Comparison of ENCODE assay signal across 16 cellular contexts in the genomic region with DNA sequence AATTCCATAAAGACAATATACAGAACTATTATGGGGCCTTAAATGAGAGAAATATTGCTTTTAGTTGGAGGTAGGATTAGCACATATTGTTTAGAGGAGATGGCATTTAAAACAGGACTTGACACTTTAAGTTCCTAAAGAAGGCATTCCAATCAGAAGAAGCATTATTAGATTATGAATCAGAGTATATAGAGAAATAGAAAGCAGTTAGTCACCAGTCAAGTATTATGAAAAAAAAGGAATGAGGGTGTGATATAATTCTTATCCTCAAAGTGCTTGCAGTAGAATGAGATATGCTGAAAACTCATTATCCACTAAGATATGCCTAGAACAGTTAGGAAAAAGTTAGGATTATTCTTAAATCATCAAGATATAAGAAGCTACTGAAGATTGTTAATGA.
A peak's percentile ranks its signal among the peaks of the same experiment; 100 is the strongest.
DNase-seq lines count a peak whose midpoint lies in the region; ATAC-seq and TF ChIP-seq lines count a peak whose summit lies in the region.
"Had no signal": no experiment of that assay in that cellular context is flagged by ENCODE, and none has a peak within 500 bp of the region (broad histone marks: within the 10 kb centered on the region; RNA-seq: fewer than 3 reads in every experiment).

No MANE protein-coding gene starts in this region.

- no peak overlapping the region for H3K4me3 Mint-ChIP-seq in CD8-positive, alpha-beta T cell
- H3K4me3 Mint-ChIP-seq: activated CD4-positive, alpha-beta T cell treated with anti-CD3 and anti-CD28 coated beads, Interleukin-2, amount 10 ng/mL, durations not matched to agents 7 days and 5 days; naive B cell had no signal

- H3K4me3 ChIP-seq in AG10803 (ENCODE audit: low read length) = no peak overlapping the region
- no peak overlapping the region for H3K4me3 ChIP-seq in CD8-positive, alpha-beta T cell (ENCODE audit: low read depth, low read length)
- H3K4me3 ChIP-seq: stomach had no signal

- DNase-seq in AG10803 (ENCODE audit: low read depth) = peak; percentile 76
- peak; percentile 57 for DNase-seq in LHCN-M2 (ENCODE audit: low read depth)
- DNase-seq in dedifferentiated amniotic fluid mesenchymal stem cell (ENCODE audit: extremely low spot score) = peak; percentile 44
- peak; percentile 9 for DNase-seq in kidney glomerular epithelial cell (lab: John Stamatoyannopoulos, UW)
- no peak for DNase-seq in NCI-H748 treated with DMSO at 0.1 percent for 48 hours (lab: John Stamatoyannopoulos, UW)
- no peak for DNase-seq in activated T-cell treated with anti-CD3 and anti-CD28 coated beads, Interleukin-2, amount 50 U/mL, for 48 hours
- no peak for DNase-seq in CD8-positive, alpha-beta T cell
- DNase-seq: activated CD4-positive, alpha-beta T cell treated with anti-CD3 and anti-CD28 coated beads, Interleukin-2, amount 10 ng/mL, durations not matched to agents 7 days and 5 days; activated CD8-positive, alpha-beta memory T cell treated with anti-CD3 and anti-CD28 coated beads, Interleukin-2, amount 50 U/mL, for 48 hours; Kasumi-1; naive B cell; NCI-H82; stimulated activated CD4-positive, alpha-beta T cell treated with anti-CD3 and anti-CD28 coated beads, Interleukin-2, amount 100 ng/mL, for 48 hours; stomach had no signal

- H3K27ac ChIP-seq in CD8-positive, alpha-beta T cell (ENCODE audit: low read depth, low read length) = no peak overlapping the region
- H3K27ac ChIP-seq: parathyroid adenoma, stomach had no signal

- peaks cover 12% of the 10 kb centered on the region for H3K9me3 Mint-ChIP-seq in CD8-positive, alpha-beta T cell

- H3K36me3 ChIP-seq in CD8-positive, alpha-beta T cell (ENCODE audit: insufficient read depth, low read length) = no peaks in the 10 kb centered on the region
- H3K36me3 ChIP-seq: stomach had no signal

- no peaks in the 10 kb centered on the region for H3K9me3 ChIP-seq in CD8-positive, alpha-beta T cell (ENCODE audit: low read length)

- CTCF ChIA-PET in CD8-positive, alpha-beta T cell (lab: Charles Lee) = no interaction called here

- no peaks in the 10 kb centered on the region for H3K27me3 ChIP-seq in CD8-positive, alpha-beta T cell (ENCODE audit: insufficient read depth, low read length)
- H3K27me3 ChIP-seq: stomach had no signal

- H3K27me3 Mint-ChIP-seq in CD8-positive, alpha-beta T cell (ENCODE audit: low read depth) = no peaks in the 10 kb centered on the region
- H3K27me3 Mint-ChIP-seq: activated CD4-positive, alpha-beta T cell treated with anti-CD3 and anti-CD28 coated beads, Interleukin-2, amount 10 ng/mL, durations not matched to agents 7 days and 5 days; naive B cell had no signal

- no peak for TF ChIP-seq CTCF in AG10803 (conservative IDR thresholded peaks at IDR 0.05; ENCODE audit: low read length)
- no peak for TF ChIP-seq CTCF in CD8-positive, alpha-beta T cell (IDR thresholded peaks at IDR 0.05)

- POLR2A ChIA-PET in CD8-positive, alpha-beta T cell (lab: Charles Lee) = no interaction called here

- no peak for ATAC-seq in HG02981 (IDR thresholded peaks at IDR 0.05; ENCODE audit: unreplicated experiment)
- ATAC-seq in CD8-positive, alpha-beta T cell = no peak

- H3K4me1 ChIP-seq in CD8-positive, alpha-beta T cell (ENCODE audit: insufficient read depth, low read length) = no peaks in the 10 kb centered on the region
- H3K4me1 ChIP-seq: parathyroid adenoma had no signal

- H3K4me1 Mint-ChIP-seq in CD8-positive, alpha-beta T cell (ENCODE audit: low read depth) = no peaks in the 10 kb centered on the region
- H3K4me1 Mint-ChIP-seq: activated CD4-positive, alpha-beta T cell treated with anti-CD3 and anti-CD28 coated beads, Interleukin-2, amount 10 ng/mL, durations not matched to agents 7 days and 5 days; naive B cell had no signal

- no peaks in the 10 kb centered on the region for H3K36me3 Mint-ChIP-seq in CD8-positive, alpha-beta T cell
- H3K36me3 Mint-ChIP-seq: naive B cell had no signal

- no peak overlapping the region for H3K27ac Mint-ChIP-seq in CD8-positive, alpha-beta T cell
- H3K27ac Mint-ChIP-seq: activated CD4-positive, alpha-beta T cell treated with anti-CD3 and anti-CD28 coated beads, Interleukin-2, amount 10 ng/mL, durations not matched to agents 7 days and 5 days; naive B cell had no signal

- intact Hi-C loops in CD8-positive, alpha-beta T cell (cut with DNase I, micrococcal nuclease) = no loop called here

Comparison
In these comparisons a context has a peak if more than half of its experiments do, and no peak if none do; other contexts are left out.
1. DNase-seq: peak in AG10803 (single experiment), LHCN-M2 (single experiment), dedifferentiated amniotic fluid mesenchymal stem cell (single experiment) and kidney glomerular epithelial cell (single experiment); none in NCI-H748 treated with DMSO at 0.1 percent for 48 hours (single experiment), activated T-cell treated with anti-CD3 and anti-CD28 coated beads, Interleukin-2, amount 50 U/mL, for 48 hours (0 of 2) and CD8-positive, alpha-beta T cell (0 of 7).